Comparison of ENCODE assay signal across 8 cellular contexts in the genomic region with DNA sequence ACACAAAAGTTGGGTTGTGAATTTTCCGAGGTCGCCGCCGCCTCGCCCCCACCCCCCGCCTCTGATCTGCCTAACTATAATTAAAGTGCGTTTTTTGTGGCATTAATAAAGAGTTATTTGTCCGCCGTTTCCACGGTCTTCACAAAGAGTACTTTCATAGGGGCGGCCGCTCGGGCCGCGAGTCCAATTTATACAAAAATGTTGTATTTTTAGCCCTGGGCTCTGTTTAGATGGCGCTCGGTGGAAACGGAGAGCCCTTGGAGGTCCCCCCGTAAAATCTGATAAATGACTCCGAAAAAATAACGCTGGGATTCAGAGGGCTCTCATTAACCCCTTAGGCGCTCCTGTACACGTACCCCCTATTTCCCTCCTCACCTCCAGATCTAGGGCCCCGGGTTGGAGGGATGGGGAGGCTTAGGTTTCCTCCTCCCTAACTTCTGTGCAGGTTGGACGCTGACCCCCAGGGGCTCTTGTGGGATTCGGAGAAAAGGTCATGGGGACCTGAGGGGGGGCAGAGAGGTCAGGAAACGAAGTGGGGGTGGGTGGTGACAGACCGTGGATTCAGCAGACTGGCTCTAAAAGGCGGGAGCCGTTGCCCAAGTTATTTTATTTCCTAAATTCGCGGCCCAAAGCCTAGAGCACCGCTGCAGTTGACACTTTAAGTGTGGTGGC. TPM values are rescaled to one million over a fixed set of nuclear protein-coding genes. Genes with fewer than 3 reads are reported as not detected.
DNase-seq lines count a peak whose midpoint lies in the region; ATAC-seq and TF ChIP-seq lines count a peak whose summit lies in the region.

No MANE protein-coding gene starts in this region.

- H3K9me3 Mint-ChIP-seq in HFFc6 = no peaks in the 10 kb centered on the region; the same call in 1 of the 2 replicates
- peaks cover 2% of the 10 kb centered on the region for H3K9me3 Mint-ChIP-seq in activated CD8-positive, alpha-beta memory T cell treated with anti-CD3 and anti-CD28 coated beads, Interleukin-2, amount 10 ng/mL, durations not matched to agents 7 days and 5 days (ENCODE audit: low read depth)

- H3K27me3 ChIP-seq in iPS-15b (ENCODE audit: control insufficient read depth, insufficient read depth, low read length) (peaks cover 83% of the 10 kb centered on the region), smooth muscle cell (ENCODE audit: low read depth) (peaks cover 88% of the 10 kb centered on the region)

- H3K9ac ChIP-seq in iPS-15b (ENCODE audit: low read depth, low read length) = no peak overlapping the region
- H3K9ac ChIP-seq in smooth muscle cell (ENCODE audit: low read depth) = no peak overlapping the region

- H3K4me1 Mint-ChIP-seq in HFFc6 (ENCODE audit: low read depth) = peaks cover 35% of the 10 kb centered on the region
- peaks cover 31% of the 10 kb centered on the region for H3K4me1 Mint-ChIP-seq in activated CD8-positive, alpha-beta memory T cell treated with anti-CD3 and anti-CD28 coated beads, Interleukin-2, amount 10 ng/mL, durations not matched to agents 7 days and 5 days

- H3K4me2 ChIP-seq in smooth muscle cell = peak overlapping the region; percentile 88

- H3K4me1 ChIP-seq in iPS-15b (ENCODE audit: control insufficient read depth, insufficient read depth, low read length) = peaks cover 3% of the 10 kb centered on the region
- peaks cover 61% of the 10 kb centered on the region for H3K4me1 ChIP-seq in smooth muscle cell (ENCODE audit: low read depth)

- H3K9me3 ChIP-seq in iPS-15b (ENCODE audit: control insufficient read depth, insufficient read depth, low read length) = no peaks in the 10 kb centered on the region
- H3K9me3 ChIP-seq in smooth muscle cell (replicated peaks; ENCODE audit: low read depth) = no peaks in the 10 kb centered on the region

- H3K4me3 Mint-ChIP-seq in HFFc6 = peak overlapping the region; percentile 77
- peak overlapping the region; percentile 11 for H3K4me3 Mint-ChIP-seq in activated CD8-positive, alpha-beta memory T cell treated with anti-CD3 and anti-CD28 coated beads, Interleukin-2, amount 10 ng/mL, durations not matched to agents 7 days and 5 days

- no peak for DNase-seq in HFFc6
- peak; percentile 23 for DNase-seq in activated CD8-positive, alpha-beta memory T cell treated with anti-CD3 and anti-CD28 coated beads, Interleukin-2, amount 10 ng/mL, durations not matched to agents 7 days and 5 days
- no peak for DNase-seq in smooth muscle cell (lab: John Stamatoyannopoulos, UW; ENCODE audit: unreplicated experiment)
- DNase-seq in SKM-1 (lab: John Stamatoyannopoulos, UW; ENCODE audit: unreplicated experiment) = no peak

- peaks cover 5% of the 10 kb centered on the region; the same call in 1 of the 2 replicates for H3K36me3 Mint-ChIP-seq in HFFc6 (ENCODE audit: low read depth)
- peaks cover 7% of the 10 kb centered on the region for H3K36me3 Mint-ChIP-seq in activated CD8-positive, alpha-beta memory T cell treated with anti-CD3 and anti-CD28 coated beads, Interleukin-2, amount 10 ng/mL, durations not matched to agents 7 days and 5 days

- no peaks in the 10 kb centered on the region for H3K36me3 ChIP-seq in iPS-15b (ENCODE audit: control insufficient read depth, insufficient read depth, low read length)
- no peaks in the 10 kb centered on the region for H3K36me3 ChIP-seq in smooth muscle cell (ENCODE audit: low read depth)

- H3K4me3 ChIP-seq in iPS-15b (ENCODE audit: low read depth, low read length) (peak overlapping the region; percentile 62), smooth muscle cell (peak overlapping the region; percentile 54)

- no peaks in the 10 kb centered on the region for H4K20me1 ChIP-seq in smooth muscle cell (ENCODE audit: low read depth)

- ATAC-seq in activated CD8-positive, alpha-beta memory T cell treated with anti-CD3 and anti-CD28 coated beads, Interleukin-2, amount 10 ng/mL, durations not matched to agents 7 days and 5 days = no peak
- ATAC-seq in HG03520 (IDR thresholded peaks at IDR 0.05; ENCODE audit: unreplicated experiment) = no peak
- no peak for ATAC-seq in HG02571 (IDR thresholded peaks at IDR 0.05; ENCODE audit: unreplicated experiment)
- no peak for ATAC-seq in HG02852 (IDR thresholded peaks at IDR 0.05; ENCODE audit: unreplicated experiment)

- H3F3A ChIP-seq in smooth muscle cell (ENCODE audit: low read depth) = no peaks in the 10 kb centered on the region

- TF ChIP-seq CTCF in HFFc6 (IDR thresholded peaks at IDR 0.05) = no peak
- no peak for TF ChIP-seq CTCF in smooth muscle cell (IDR thresholded peaks at IDR 0.05; ENCODE audit: borderline replicate concordance, insufficient read depth, poor library complexity, severe bottlenecking)

- H3K27ac Mint-ChIP-seq in HFFc6 = no peak overlapping the region
- H3K27ac Mint-ChIP-seq in activated CD8-positive, alpha-beta memory T cell treated with anti-CD3 and anti-CD28 coated beads, Interleukin-2, amount 10 ng/mL, durations not matched to agents 7 days and 5 days = peak overlapping the region; percentile 54

- CTCF ChIA-PET in activated CD8-positive, alpha-beta memory T cell treated with anti-CD3 and anti-CD28 coated beads, Interleukin-2, amount 10 ng/mL, durations not matched to agents 7 days and 5 days (lab: Charles Lee) = no interaction called here

- WGBS in smooth muscle cell (ENCODE audit: low lambda C conversion rate) = 2% methylated on average over 28 of the region's 33 CpGs

- H3K27ac ChIP-seq in smooth muscle cell (ENCODE audit: low read depth) = no peak overlapping the region

- no peak overlapping the region for H2AFZ ChIP-seq in smooth muscle cell (ENCODE audit: low read depth)

- H3K27me3 Mint-ChIP-seq in HFFc6 (ENCODE audit: insufficient read depth) = peaks cover 46% of the 10 kb centered on the region
- H3K27me3 Mint-ChIP-seq in activated CD8-positive, alpha-beta memory T cell treated with anti-CD3 and anti-CD28 coated beads, Interleukin-2, amount 10 ng/mL, durations not matched to agents 7 days and 5 days = peaks cover 76% of the 10 kb centered on the region

- no peaks in the 10 kb centered on the region for H3K79me2 ChIP-seq in smooth muscle cell (ENCODE audit: low read depth)

RNA-seq across cellular contexts. Expression of a gene that starts 1.9 kb away (rescaled TPM):
- total RNA-seq in HFFc6 (2021; fragmentation: NEBNext Ultra II Directional; extraction: Animal tissue kit (Norgen Biotek cat#: 25700)) = under 1 TPM in 5 of 6 experiments, not detected in 1; 0.05 to 0.66 (median 0.14) TPM
- not detected for total RNA-seq in activated CD8-positive, alpha-beta memory T cell treated with anti-CD3 and anti-CD28 coated beads, Interleukin-2, amount 10 ng/mL, durations not matched to agents 7 days and 5 days
- 1.1 and 2.4 TPM in 2 replicates for total RNA-seq in smooth muscle cell
- 0.48 and 0.93 TPM in 2 replicates for polyA plus RNA-seq in smooth muscle cell
